Comparison of ENCODE assay signal across 31 cellular contexts in genomic region chrX:50161143-50161542, GRCh38. TPM values are rescaled to one million over a fixed set of nuclear protein-coding genes. Genes with fewer than 3 reads are reported as not detected.
DNase-seq lines count a peak whose midpoint lies in the region; ATAC-seq, FAIRE-seq and TF ChIP-seq lines count a peak whose summit lies in the region.
"Had no signal": no experiment of that assay in that cellular context is flagged by ENCODE, and none has a peak within 500 bp of the region (broad histone marks: within the 10 kb centered on the region; RNA-seq: fewer than 3 reads in every experiment).

No MANE protein-coding gene starts in this region.

- no peak for ATAC-seq in GM18519 (IDR thresholded peaks at IDR 0.05; ENCODE audit: low FRiP score, unreplicated experiment)
- ATAC-seq: natural killer cell treated with Interleukin-12 subunit alpha and Interleukin-12 subunit beta and Interleukin-15 and Interleukin-18, amount 100 ng/mL, for 72 hours had no signal

- H3K27me3 Mint-ChIP-seq in MCF 10A (ENCODE audit: insufficient read depth, unreplicated experiment) = peaks cover 9% of the 10 kb centered on the region
- H3K27me3 Mint-ChIP-seq in activated T-helper 1 cell treated with anti-CD3 and anti-CD28 coated beads, Interleukin-12 subunit alpha, Interleukin-12 subunit beta, Interleukin-2, Interleukin-4 antibody, amounts not matched to agents 30 ng/mL and 10 ng/mL and 1 ng/mL, durations not matched to agents 14 hours and 24 hours and 36 hours (ENCODE audit: insufficient read depth) = no peaks in the 10 kb centered on the region
- H3K27me3 Mint-ChIP-seq: activated naive CD8-positive, alpha-beta T cell; brain had no signal

- no peak overlapping the region for H3K4me3 Mint-ChIP-seq in MCF 10A (ENCODE audit: unreplicated experiment)
- no peak overlapping the region for H3K4me3 Mint-ChIP-seq in activated T-helper 1 cell treated with anti-CD3 and anti-CD28 coated beads, Interleukin-12 subunit alpha, Interleukin-12 subunit beta, Interleukin-2, Interleukin-4 antibody, amounts not matched to agents 30 ng/mL and 10 ng/mL and 1 ng/mL, durations not matched to agents 14 hours and 24 hours and 36 hours
- H3K4me3 Mint-ChIP-seq: activated naive CD8-positive, alpha-beta T cell; brain; natural killer cell treated with Interleukin-12 subunit alpha and Interleukin-12 subunit beta and Interleukin-15 and Interleukin-18, amount 100 ng/mL, for 72 hours had no signal

- intact Hi-C loops in MCF 10A (cut with micrococcal nuclease) = no loop called here
- intact Hi-C loops in breast epithelium (cut with DNase I; ENCODE audit: low total_unique reads) = no loop called here
- intact Hi-C loops in activated T-helper 1 cell treated with anti-CD3 and anti-CD28 coated beads, Interleukin-12 subunit alpha, Interleukin-12 subunit beta, Interleukin-2, Interleukin-4 antibody, amounts not matched to agents 30 ng/mL and 10 ng/mL and 1 ng/mL, durations not matched to agents 14 hours and 24 hours and 36 hours (cut with micrococcal nuclease) = no loop called here

- BruUV-seq in MCF 10A (replicated peaks; lab: Mats Ljungman, UMichigan) = no TSS peak

- POLR2A ChIA-PET in MCF 10A (lab: Yijun Ruan, JAX) = no interaction called here

- peaks cover 0 to 38% of the 10 kb centered on the region in 2 donors for H3K27me3 ChIP-seq in breast epithelium
- H3K27me3 ChIP-seq: esophagus muscularis mucosa, testis, uterus had no signal

- no peak for TF ChIP-seq CTCF in MCF 10A (IDR thresholded peaks at IDR 0.05; ENCODE audit: unreplicated experiment)
- TF ChIP-seq CTCF in breast epithelium (IDR thresholded peaks at IDR 0.05) = no peak
- TF ChIP-seq CTCF in fibroblast of mammary gland (conservative IDR thresholded peaks at IDR 0.05; ENCODE audit: control insufficient read depth, insufficient read depth, low read depth, low read length) = no peak

- no peak overlapping the region for H3K4me3 ChIP-seq in breast epithelium
- H3K4me3 ChIP-seq in fibroblast of mammary gland (ENCODE audit: control insufficient read depth, low read depth, low read length) = no peak overlapping the region
- H3K4me3 ChIP-seq: esophagus muscularis mucosa, testis, uterus had no signal

- FAIRE-seq in urothelium cell line (lab: Jason Lieb, UNC) = no peak
- FAIRE-seq: GM12891 had no signal

- H3K27ac ChIP-seq in breast epithelium = no peak overlapping the region
- H3K27ac ChIP-seq: esophagus muscularis mucosa, testis had no signal

- H3K4me1 ChIP-seq in breast epithelium = no peaks in the 10 kb centered on the region
- H3K4me1 ChIP-seq: Caco-2, esophagus muscularis mucosa, testis, uterus had no signal

- no peaks in the 10 kb centered on the region for H3K9me3 ChIP-seq in breast epithelium
- H3K9me3 ChIP-seq: Caco-2, esophagus muscularis mucosa, testis, uterus had no signal

- CTCF ChIA-PET in MCF 10A (lab: Yijun Ruan, JAX) = interaction anchor here (0.6 to 1.4 kb wide), 3 partner anchors 11 to 230 kb away, joined by 3 to 4 read pairs (median 3); no protein-coding TSS in a partner anchor

- in situ Hi-C loops in SK-MEL-5 (cut with HindIII; ENCODE audit: low pct_unique_long_range_greater_than_20kb, low sequenced_read_pairs) = no loop called here

- no peaks in the 10 kb centered on the region for H3K9me3 Mint-ChIP-seq in MCF 10A (ENCODE audit: unreplicated experiment)
- H3K9me3 Mint-ChIP-seq in activated T-helper 1 cell treated with anti-CD3 and anti-CD28 coated beads, Interleukin-12 subunit alpha, Interleukin-12 subunit beta, Interleukin-2, Interleukin-4 antibody, amounts not matched to agents 30 ng/mL and 10 ng/mL and 1 ng/mL, durations not matched to agents 14 hours and 24 hours and 36 hours = no peaks in the 10 kb centered on the region
- H3K9me3 Mint-ChIP-seq: activated T-helper 2 cell treated with anti-CD3 and anti-CD28 coated beads, Interferon-gamma antibody, Interleukin-2, Interleukin-4, amounts not matched to agents 10 μg/mL and 5 μg/mL and 100 μg/mL, durations not matched to agents 14 hours and 24 hours and 36 hours; natural killer cell treated with Interleukin-12 subunit alpha and Interleukin-12 subunit beta and Interleukin-15 and Interleukin-18, amount 100 ng/mL, for 72 hours had no signal

- DNase-seq in MCF 10A (ENCODE audit: unreplicated experiment) (peak; percentile 5), breast epithelium (ENCODE audit: low spot score in 2 of 2) (no peak), SK-MEL-5 (ENCODE audit: low read depth, low spot score) (peak; percentile 4), fibroblast of mammary gland (ENCODE audit: low read depth) (peak; percentile 45), urothelium cell line (ENCODE audit: low spot score) (peak; percentile 14), NCI-H510A (lab: John Stamatoyannopoulos, UW) (no peak)
- no peak for DNase-seq in activated T-helper 1 cell treated with anti-CD3 and anti-CD28 coated beads, Interleukin-12 subunit alpha, Interleukin-12 subunit beta, Interleukin-2, Interleukin-4 antibody, amounts not matched to agents 30 ng/mL and 10 ng/mL and 1 ng/mL, durations not matched to agents 14 hours and 24 hours and 36 hours (ENCODE audit: low spot score)
- DNase-seq: Caco-2; effector memory CD4-positive, alpha-beta T cell; islet precursor cell; KBM-7; NCI-H1105; NCI-H2029 treated with DMSO at 0.1 percent for 48 hours; NCI-H2227 treated with DMSO at 0.1 percent for 48 hours; NCI-H82; SHP77; T-helper 9 cell; testis; uterus had no signal

- H3K4me1 Mint-ChIP-seq in MCF 10A (ENCODE audit: insufficient read depth, unreplicated experiment) = no peaks in the 10 kb centered on the region
- H3K4me1 Mint-ChIP-seq in activated T-helper 1 cell treated with anti-CD3 and anti-CD28 coated beads, Interleukin-12 subunit alpha, Interleukin-12 subunit beta, Interleukin-2, Interleukin-4 antibody, amounts not matched to agents 30 ng/mL and 10 ng/mL and 1 ng/mL, durations not matched to agents 14 hours and 24 hours and 36 hours (ENCODE audit: low read depth) = no peaks in the 10 kb centered on the region
- H3K4me1 Mint-ChIP-seq: brain had no signal

- no peak overlapping the region for H3K27ac Mint-ChIP-seq in MCF 10A (ENCODE audit: low read depth, unreplicated experiment)
- no peak overlapping the region for H3K27ac Mint-ChIP-seq in activated T-helper 1 cell treated with anti-CD3 and anti-CD28 coated beads, Interleukin-12 subunit alpha, Interleukin-12 subunit beta, Interleukin-2, Interleukin-4 antibody, amounts not matched to agents 30 ng/mL and 10 ng/mL and 1 ng/mL, durations not matched to agents 14 hours and 24 hours and 36 hours
- H3K27ac Mint-ChIP-seq: activated naive CD8-positive, alpha-beta T cell; activated T-helper 2 cell treated with anti-CD3 and anti-CD28 coated beads, Interferon-gamma antibody, Interleukin-2, Interleukin-4, amounts not matched to agents 10 μg/mL and 5 μg/mL and 100 μg/mL, durations not matched to agents 14 hours and 24 hours and 36 hours; brain; natural killer cell treated with Interleukin-12 subunit alpha and Interleukin-12 subunit beta and Interleukin-15 and Interleukin-18, amount 100 ng/mL, for 72 hours had no signal

- no peak for TF ChIP-seq POLR2A in breast epithelium (IDR thresholded peaks at IDR 0.05)

- H3K36me3 ChIP-seq in breast epithelium = no peaks in the 10 kb centered on the region
- H3K36me3 ChIP-seq: esophagus muscularis mucosa, uterus had no signal

- H3K36me3 Mint-ChIP-seq in MCF 10A (ENCODE audit: insufficient read depth, unreplicated experiment) = no peaks in the 10 kb centered on the region
- no peaks in the 10 kb centered on the region for H3K36me3 Mint-ChIP-seq in activated T-helper 1 cell treated with anti-CD3 and anti-CD28 coated beads, Interleukin-12 subunit alpha, Interleukin-12 subunit beta, Interleukin-2, Interleukin-4 antibody, amounts not matched to agents 30 ng/mL and 10 ng/mL and 1 ng/mL, durations not matched to agents 14 hours and 24 hours and 36 hours (ENCODE audit: low read depth)
- H3K36me3 Mint-ChIP-seq: activated naive CD8-positive, alpha-beta T cell; brain; natural killer cell treated with Interleukin-12 subunit alpha and Interleukin-12 subunit beta and Interleukin-15 and Interleukin-18, amount 100 ng/mL, for 72 hours had no signal

RNA-seq across cellular contexts. Expression of gene AKAP4, which starts 39.7 kb away (rescaled TPM):
- not detected in 2 replicates for total RNA-seq in MCF 10A (2022)
- total RNA-seq in breast epithelium = not detected
- total RNA-seq in SK-MEL-5 (2014; rRNA removed; shearing (Covaris generic)) = not detected in 2 replicates
- polyA plus RNA-seq in SK-MEL-5 (2015; cell fraction: cytosol; rRNA removed) = not detected in 2 replicates
- polyA plus RNA-seq in SK-MEL-5 (2015; cell fraction: nucleus; rRNA removed) = not detected in 2 replicates
- not detected in 2 replicates for total RNA-seq in activated T-helper 1 cell treated with anti-CD3 and anti-CD28 coated beads, Interleukin-12 subunit alpha, Interleukin-12 subunit beta, Interleukin-2, Interleukin-4 antibody, amounts not matched to agents 30 ng/mL and 10 ng/mL and 1 ng/mL, durations not matched to agents 14 hours and 24 hours and 36 hours
- total RNA-seq: activated T-helper 2 cell treated with anti-CD3 and anti-CD28 coated beads, Interferon-gamma antibody, Interleukin-2, Interleukin-4, amounts not matched to agents 10 μg/mL and 5 μg/mL and 100 μg/mL, durations not matched to agents 14 hours and 24 hours and 36 hours; Caco-2; Daoy; esophagus muscularis mucosa; liver; natural killer cell treated with Interleukin-12 subunit alpha and Interleukin-12 subunit beta and Interleukin-15 and Interleukin-18, amount 100 ng/mL, for 72 hours; OCI-LY7; osteocyte; uterus had no signal
- polyA plus RNA-seq: BJ, liver had no signal

RNA-seq across cellular contexts. Expression of gene CCNB3, which starts 43.4 kb away (rescaled TPM):
- total RNA-seq in MCF 10A (2022) = 0.17 and 0.68 TPM in 2 replicates
- total RNA-seq in breast epithelium = 1 to 10 TPM in 1 of 3 donors, under 1 TPM in 2; 0.33 to 1.3 (median 0.59) TPM
- 1.0 and 1.1 TPM in 2 replicates for total RNA-seq in SK-MEL-5 (2014; rRNA removed; shearing (Covaris generic))
- 0.24 and 2.1 TPM in 2 replicates for polyA plus RNA-seq in SK-MEL-5 (2015; cell fraction: cytosol; rRNA removed)
- polyA plus RNA-seq in SK-MEL-5 (2015; cell fraction: nucleus; rRNA removed) = 0.08 and 0.81 TPM in 2 replicates
- total RNA-seq in activated T-helper 1 cell treated with anti-CD3 and anti-CD28 coated beads, Interleukin-12 subunit alpha, Interleukin-12 subunit beta, Interleukin-2, Interleukin-4 antibody, amounts not matched to agents 30 ng/mL and 10 ng/mL and 1 ng/mL, durations not matched to agents 14 hours and 24 hours and 36 hours = 0.64 and 0.80 TPM in 2 replicates

Comparison
In these comparisons a context has a peak if more than half of its experiments do, and no peak if none do; other contexts are left out.
1. DNase-seq: peak in MCF 10A (single experiment), SK-MEL-5 (single experiment), fibroblast of mammary gland (single experiment) and urothelium cell line (single experiment); none in breast epithelium (0 of 2), activated T-helper 1 cell treated with anti-CD3 and anti-CD28 coated beads, Interleukin-12 subunit alpha, Interleukin-12 subunit beta, Interleukin-2, Interleukin-4 antibody, amounts not matched to agents 30 ng/mL and 10 ng/mL and 1 ng/mL, durations not matched to agents 14 hours and 24 hours and 36 hours (single experiment) and NCI-H510A (single experiment).